In the genomic region with DNA sequence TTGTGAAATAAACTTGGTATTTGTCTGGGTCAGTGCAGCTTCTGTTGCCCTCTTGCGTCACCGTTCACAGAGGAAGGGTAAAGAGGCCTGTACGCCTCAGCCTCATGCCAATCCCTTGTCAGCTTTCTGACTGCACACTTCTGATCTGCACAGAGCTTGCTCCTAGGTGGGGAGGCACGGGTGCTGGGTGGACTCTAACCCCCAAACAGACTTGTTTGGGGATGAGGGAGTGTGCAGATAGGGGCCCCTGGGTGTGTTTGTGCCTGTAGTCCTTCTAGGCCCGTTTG, we compare ENCODE assay signal across 1 cellular context.
TF ChIP-seq lines count a peak whose summit lies in the region.

No MANE protein-coding gene starts in this region.

TF ChIP-seq in HepG2, 621 proteins besides CTCF, POLR2A, EP300 and RAD21 (continued from another document and continues in another):
- TF ChIP-seq AKNA (CRISPR knock-in tag; IDR thresholded peaks at IDR 0.05; ENCODE audit: borderline replicate concordance): no peak
- 0 out of 2 replicates have a peak, but pooled peaks have one; percentile 11 for TF ChIP-seq ZNF639 (CRISPR knock-in tag; conservative IDR thresholded peaks at IDR 0.05)
- TF ChIP-seq, protein P1, sequence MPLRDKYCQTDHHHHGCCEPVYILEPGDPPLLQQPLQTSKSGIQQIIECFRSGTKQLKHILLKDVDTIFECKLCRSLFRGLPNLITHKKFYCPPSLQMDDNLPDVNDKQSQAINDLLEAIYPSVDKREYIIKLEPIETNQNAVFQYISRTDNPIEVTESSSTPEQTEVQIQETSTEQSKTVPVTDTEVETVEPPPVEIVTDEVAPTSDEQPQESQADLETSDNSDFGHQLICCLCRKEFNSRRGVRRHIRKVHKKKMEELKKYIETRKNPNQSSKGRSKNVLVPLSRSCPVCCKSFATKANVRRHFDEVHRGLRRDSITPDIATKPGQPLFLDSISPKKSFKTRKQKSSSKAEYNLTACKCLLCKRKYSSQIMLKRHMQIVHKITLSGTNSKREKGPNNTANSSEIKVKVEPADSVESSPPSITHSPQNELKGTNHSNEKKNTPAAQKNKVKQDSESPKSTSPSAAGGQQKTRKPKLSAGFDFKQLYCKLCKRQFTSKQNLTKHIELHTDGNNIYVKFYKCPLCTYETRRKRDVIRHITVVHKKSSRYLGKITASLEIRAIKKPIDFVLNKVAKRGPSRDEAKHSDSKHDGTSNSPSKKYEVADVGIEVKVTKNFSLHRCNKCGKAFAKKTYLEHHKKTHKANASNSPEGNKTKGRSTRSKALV (CRISPR knock-in tag; IDR thresholded peaks at IDR 0.05): no peak
- no peak for TF ChIP-seq ZNF766 (CRISPR knock-in tag; IDR thresholded peaks at IDR 0.05; ENCODE audit: borderline replicate concordance)
- TF ChIP-seq KDM2A (CRISPR knock-in tag; IDR thresholded peaks at IDR 0.05; ENCODE audit: borderline replicate concordance, low read depth): no peak
- no peak for TF ChIP-seq SP5 (CRISPR knock-in tag; IDR thresholded peaks at IDR 0.05; ENCODE audit: borderline replicate concordance, low read depth)
- peak; percentile 46; the same call in 1 of the 2 replicates for TF ChIP-seq JUND (CRISPR knock-in tag; IDR thresholded peaks at IDR 0.05)
- TF ChIP-seq KMT2B (CRISPR knock-in tag; IDR thresholded peaks at IDR 0.05): peak; percentile 24; the same call in 1 of the 2 replicates
- no peak for TF ChIP-seq RERE (CRISPR knock-in tag; IDR thresholded peaks at IDR 0.05; ENCODE audit: low read depth)
- no peak for TF ChIP-seq GABPB1 (CRISPR knock-in tag; IDR thresholded peaks at IDR 0.05)
- TF ChIP-seq SP140L (CRISPR knock-in tag; IDR thresholded peaks at IDR 0.05; ENCODE audit: borderline replicate concordance): 0 out of 2 replicates have a peak, but pooled peaks have one; percentile 78
- no peak for TF ChIP-seq ZMYM3 (CRISPR knock-in tag; IDR thresholded peaks at IDR 0.05)
- no peak for TF ChIP-seq ZNF496 (CRISPR knock-in tag; IDR thresholded peaks at IDR 0.05; ENCODE audit: insufficient replicate concordance)
- TF ChIP-seq, protein P2, sequence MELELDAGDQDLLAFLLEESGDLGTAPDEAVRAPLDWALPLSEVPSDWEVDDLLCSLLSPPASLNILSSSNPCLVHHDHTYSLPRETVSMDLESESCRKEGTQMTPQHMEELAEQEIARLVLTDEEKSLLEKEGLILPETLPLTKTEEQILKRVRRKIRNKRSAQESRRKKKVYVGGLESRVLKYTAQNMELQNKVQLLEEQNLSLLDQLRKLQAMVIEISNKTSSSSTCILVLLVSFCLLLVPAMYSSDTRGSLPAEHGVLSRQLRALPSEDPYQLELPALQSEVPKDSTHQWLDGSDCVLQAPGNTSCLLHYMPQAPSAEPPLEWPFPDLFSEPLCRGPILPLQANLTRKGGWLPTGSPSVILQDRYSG (CRISPR knock-in tag; IDR thresholded peaks at IDR 0.05): no peak
- TF ChIP-seq ZNF687 (CRISPR knock-in tag; IDR thresholded peaks at IDR 0.05): peak; percentile 87
- TF ChIP-seq RXRB (CRISPR knock-in tag; IDR thresholded peaks at IDR 0.05; ENCODE audit: borderline replicate concordance): no peak
- peak; percentile 17; the same call in 1 of the 2 replicates for TF ChIP-seq ZNF724P (CRISPR knock-in tag; IDR thresholded peaks at IDR 0.05; ENCODE audit: borderline replicate concordance)
- TF ChIP-seq, protein P3, sequence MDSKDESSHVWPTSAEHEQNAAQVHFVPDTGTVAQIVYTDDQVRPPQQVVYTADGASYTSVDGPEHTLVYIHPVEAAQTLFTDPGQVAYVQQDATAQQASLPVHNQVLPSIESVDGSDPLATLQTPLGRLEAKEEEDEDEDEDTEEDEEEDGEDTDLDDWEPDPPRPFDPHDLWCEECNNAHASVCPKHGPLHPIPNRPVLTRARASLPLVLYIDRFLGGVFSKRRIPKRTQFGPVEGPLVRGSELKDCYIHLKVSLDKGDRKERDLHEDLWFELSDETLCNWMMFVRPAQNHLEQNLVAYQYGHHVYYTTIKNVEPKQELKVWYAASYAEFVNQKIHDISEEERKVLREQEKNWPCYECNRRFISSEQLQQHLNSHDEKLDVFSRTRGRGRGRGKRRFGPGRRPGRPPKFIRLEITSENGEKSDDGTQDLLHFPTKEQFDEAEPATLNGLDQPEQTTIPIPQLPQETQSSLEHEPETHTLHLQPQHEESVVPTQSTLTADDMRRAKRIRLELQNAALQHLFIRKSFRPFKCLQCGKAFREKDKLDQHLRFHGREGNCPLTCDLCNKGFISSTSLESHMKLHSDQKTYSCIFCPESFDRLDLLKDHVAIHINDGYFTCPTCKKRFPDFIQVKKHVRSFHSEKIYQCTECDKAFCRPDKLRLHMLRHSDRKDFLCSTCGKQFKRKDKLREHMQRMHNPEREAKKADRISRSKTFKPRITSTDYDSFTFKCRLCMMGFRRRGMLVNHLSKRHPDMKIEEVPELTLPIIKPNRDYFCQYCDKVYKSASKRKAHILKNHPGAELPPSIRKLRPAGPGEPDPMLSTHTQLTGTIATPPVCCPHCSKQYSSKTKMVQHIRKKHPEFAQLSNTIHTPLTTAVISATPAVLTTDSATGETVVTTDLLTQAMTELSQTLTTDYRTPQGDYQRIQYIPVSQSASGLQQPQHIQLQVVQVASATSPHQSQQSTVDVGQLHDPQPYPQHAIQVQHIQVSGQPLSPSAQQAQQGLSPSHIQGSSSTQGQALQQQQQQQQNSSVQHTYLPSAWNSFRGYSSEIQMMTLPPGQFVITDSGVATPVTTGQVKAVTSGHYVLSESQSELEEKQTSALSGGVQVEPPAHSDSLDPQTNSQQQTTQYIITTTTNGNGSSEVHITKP (CRISPR knock-in tag; IDR thresholded peaks at IDR 0.05; ENCODE audit: low read depth): no peak
- no peak for TF ChIP-seq SPEN (CRISPR knock-in tag; IDR thresholded peaks at IDR 0.05; ENCODE audit: low read depth)
- no peak for TF ChIP-seq ZNF784 (CRISPR knock-in tag; IDR thresholded peaks at IDR 0.05; ENCODE audit: borderline replicate concordance)
- TF ChIP-seq AGO1 (IDR thresholded peaks at IDR 0.05; ENCODE audit: low read depth, low read length, poor library complexity, severe bottlenecking): no peak
- TF ChIP-seq NONO (IDR thresholded peaks at IDR 0.05): no peak
- TF ChIP-seq NONO (CRISPR knock-in tag; conservative IDR thresholded peaks at IDR 0.05): no peak; the same call in none of the 2 replicates
- TF ChIP-seq NFYB (CRISPR knock-in tag; IDR thresholded peaks at IDR 0.05): no peak
- TF ChIP-seq, protein P4, sequence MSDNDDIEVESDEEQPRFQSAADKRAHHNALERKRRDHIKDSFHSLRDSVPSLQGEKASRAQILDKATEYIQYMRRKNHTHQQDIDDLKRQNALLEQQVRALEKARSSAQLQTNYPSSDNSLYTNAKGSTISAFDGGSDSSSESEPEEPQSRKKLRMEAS (IDR thresholded peaks at IDR 0.05): 0 out of 2 replicates have a peak, but pooled peaks have one; percentile 17
- TF ChIP-seq SNAPC2 (CRISPR knock-in tag; IDR thresholded peaks at IDR 0.05): no peak
- TF ChIP-seq ZIK1 (CRISPR knock-in tag; IDR thresholded peaks at IDR 0.05; ENCODE audit: borderline replicate concordance, low read depth): peak; percentile 30; the same call in 1 of the 2 replicates
